In the genomic region with DNA sequence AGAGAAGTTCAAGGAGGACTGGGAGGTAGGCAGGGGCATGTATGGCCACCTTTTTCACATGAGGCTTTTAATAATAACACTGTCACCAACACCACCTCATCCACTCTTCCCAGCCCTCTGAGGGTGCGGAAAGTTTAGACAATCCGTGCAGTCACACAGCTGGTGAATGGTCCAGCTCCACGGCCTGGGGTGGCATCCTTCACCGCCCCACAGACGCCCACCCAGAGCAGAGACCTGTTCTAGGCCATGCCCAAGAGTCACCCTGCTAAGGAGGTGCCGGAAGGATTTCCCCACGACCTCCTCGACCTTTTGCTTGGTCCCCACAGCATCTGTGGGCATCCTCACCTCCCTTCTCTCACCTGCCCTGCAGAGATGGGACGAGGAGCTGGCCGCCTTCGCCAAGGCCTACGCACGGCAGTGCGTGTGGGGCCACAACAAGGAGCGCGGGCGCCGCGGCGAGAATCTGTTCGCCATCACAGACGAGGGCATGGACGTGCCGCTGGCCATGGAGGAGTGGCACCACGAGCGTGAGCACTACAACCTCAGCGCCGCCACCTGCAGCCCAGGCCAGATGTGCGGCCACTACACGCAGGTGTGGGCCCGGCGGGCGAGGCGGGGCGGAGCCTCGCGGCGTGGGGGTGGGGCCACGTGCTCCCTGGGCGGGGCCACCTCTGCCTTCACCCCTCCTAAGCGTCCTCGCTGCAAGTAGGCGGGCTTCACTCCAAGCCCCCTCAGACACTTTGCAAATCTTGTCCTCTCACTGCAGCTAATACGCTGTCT, we compare ENCODE assay signal across 1 cellular context.
TF ChIP-seq lines count a peak whose summit lies in the region.

No MANE protein-coding gene starts in this region.

TF ChIP-seq in WTC11, 78 proteins besides CTCF, POLR2A, EP300 and RAD21 (continued from another document and continues in another):
- TF ChIP-seq, protein P1, sequence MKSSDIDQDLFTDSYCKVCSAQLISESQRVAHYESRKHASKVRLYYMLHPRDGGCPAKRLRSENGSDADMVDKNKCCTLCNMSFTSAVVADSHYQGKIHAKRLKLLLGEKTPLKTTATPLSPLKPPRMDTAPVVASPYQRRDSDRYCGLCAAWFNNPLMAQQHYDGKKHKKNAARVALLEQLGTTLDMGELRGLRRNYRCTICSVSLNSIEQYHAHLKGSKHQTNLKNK (CRISPR knock-in tag; IDR thresholded peaks at IDR 0.05), result no peak
- TF ChIP-seq IRF2 (CRISPR knock-in tag; IDR thresholded peaks at IDR 0.05; ENCODE audit: borderline replicate concordance, low read depth), result no peak
- TF ChIP-seq TEAD1 (CRISPR knock-in tag; IDR thresholded peaks at IDR 0.05), result no peak
- TF ChIP-seq ZBTB21 (CRISPR knock-in tag; IDR thresholded peaks at IDR 0.05; ENCODE audit: borderline replicate concordance), result no peak
- TF ChIP-seq, protein P2, sequence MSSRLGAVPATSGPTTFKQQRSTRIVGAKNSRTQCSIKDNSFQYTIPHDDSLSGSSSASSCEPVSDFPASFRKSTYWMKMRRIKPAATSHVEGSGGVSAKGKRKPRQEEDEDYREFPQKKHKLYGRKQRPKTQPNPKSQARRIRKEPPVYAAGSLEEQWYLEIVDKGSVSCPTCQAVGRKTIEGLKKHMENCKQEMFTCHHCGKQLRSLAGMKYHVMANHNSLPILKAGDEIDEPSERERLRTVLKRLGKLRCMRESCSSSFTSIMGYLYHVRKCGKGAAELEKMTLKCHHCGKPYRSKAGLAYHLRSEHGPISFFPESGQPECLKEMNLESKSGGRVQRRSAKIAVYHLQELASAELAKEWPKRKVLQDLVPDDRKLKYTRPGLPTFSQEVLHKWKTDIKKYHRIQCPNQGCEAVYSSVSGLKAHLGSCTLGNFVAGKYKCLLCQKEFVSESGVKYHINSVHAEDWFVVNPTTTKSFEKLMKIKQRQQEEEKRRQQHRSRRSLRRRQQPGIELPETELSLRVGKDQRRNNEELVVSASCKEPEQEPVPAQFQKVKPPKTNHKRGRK (CRISPR knock-in tag; IDR thresholded peaks at IDR 0.05; ENCODE audit: borderline replicate concordance), result no peak
- no peak for TF ChIP-seq ZNF121 (CRISPR knock-in tag; IDR thresholded peaks at IDR 0.05)
- no peak for TF ChIP-seq CREM (CRISPR knock-in tag; IDR thresholded peaks at IDR 0.05)
- TF ChIP-seq, protein P3, sequence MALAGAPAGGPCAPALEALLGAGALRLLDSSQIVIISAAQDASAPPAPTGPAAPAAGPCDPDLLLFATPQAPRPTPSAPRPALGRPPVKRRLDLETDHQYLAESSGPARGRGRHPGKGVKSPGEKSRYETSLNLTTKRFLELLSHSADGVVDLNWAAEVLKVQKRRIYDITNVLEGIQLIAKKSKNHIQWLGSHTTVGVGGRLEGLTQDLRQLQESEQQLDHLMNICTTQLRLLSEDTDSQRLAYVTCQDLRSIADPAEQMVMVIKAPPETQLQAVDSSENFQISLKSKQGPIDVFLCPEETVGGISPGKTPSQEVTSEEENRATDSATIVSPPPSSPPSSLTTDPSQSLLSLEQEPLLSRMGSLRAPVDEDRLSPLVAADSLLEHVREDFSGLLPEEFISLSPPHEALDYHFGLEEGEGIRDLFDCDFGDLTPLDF (CRISPR knock-in tag; IDR thresholded peaks at IDR 0.05), result no peak
- TF ChIP-seq, protein P4, sequence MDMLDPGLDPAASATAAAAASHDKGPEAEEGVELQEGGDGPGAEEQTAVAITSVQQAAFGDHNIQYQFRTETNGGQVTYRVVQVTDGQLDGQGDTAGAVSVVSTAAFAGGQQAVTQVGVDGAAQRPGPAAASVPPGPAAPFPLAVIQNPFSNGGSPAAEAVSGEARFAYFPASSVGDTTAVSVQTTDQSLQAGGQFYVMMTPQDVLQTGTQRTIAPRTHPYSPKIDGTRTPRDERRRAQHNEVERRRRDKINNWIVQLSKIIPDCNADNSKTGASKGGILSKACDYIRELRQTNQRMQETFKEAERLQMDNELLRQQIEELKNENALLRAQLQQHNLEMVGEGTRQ (CRISPR knock-in tag; IDR thresholded peaks at IDR 0.05), result peak; percentile 84
- TF ChIP-seq JAZF1 (CRISPR knock-in tag; IDR thresholded peaks at IDR 0.05), result no peak
- TF ChIP-seq, protein P5, sequence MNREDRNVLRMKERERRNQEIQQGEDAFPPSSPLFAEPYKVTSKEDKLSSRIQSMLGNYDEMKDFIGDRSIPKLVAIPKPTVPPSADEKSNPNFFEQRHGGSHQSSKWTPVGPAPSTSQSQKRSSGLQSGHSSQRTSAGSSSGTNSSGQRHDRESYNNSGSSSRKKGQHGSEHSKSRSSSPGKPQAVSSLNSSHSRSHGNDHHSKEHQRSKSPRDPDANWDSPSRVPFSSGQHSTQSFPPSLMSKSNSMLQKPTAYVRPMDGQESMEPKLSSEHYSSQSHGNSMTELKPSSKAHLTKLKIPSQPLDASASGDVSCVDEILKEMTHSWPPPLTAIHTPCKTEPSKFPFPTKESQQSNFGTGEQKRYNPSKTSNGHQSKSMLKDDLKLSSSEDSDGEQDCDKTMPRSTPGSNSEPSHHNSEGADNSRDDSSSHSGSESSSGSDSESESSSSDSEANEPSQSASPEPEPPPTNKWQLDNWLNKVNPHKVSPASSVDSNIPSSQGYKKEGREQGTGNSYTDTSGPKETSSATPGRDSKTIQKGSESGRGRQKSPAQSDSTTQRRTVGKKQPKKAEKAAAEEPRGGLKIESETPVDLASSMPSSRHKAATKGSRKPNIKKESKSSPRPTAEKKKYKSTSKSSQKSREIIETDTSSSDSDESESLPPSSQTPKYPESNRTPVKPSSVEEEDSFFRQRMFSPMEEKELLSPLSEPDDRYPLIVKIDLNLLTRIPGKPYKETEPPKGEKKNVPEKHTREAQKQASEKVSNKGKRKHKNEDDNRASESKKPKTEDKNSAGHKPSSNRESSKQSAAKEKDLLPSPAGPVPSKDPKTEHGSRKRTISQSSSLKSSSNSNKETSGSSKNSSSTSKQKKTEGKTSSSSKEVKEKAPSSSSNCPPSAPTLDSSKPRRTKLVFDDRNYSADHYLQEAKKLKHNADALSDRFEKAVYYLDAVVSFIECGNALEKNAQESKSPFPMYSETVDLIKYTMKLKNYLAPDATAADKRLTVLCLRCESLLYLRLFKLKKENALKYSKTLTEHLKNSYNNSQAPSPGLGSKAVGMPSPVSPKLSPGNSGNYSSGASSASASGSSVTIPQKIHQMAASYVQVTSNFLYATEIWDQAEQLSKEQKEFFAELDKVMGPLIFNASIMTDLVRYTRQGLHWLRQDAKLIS (CRISPR knock-in tag; IDR thresholded peaks at IDR 0.05; ENCODE audit: borderline replicate concordance), result no peak
- 0 out of 2 replicates have a peak, but pooled peaks have one; percentile 50 for TF ChIP-seq RELA (CRISPR knock-in tag; IDR thresholded peaks at IDR 0.05; ENCODE audit: borderline replicate concordance)
- TF ChIP-seq, protein P6, sequence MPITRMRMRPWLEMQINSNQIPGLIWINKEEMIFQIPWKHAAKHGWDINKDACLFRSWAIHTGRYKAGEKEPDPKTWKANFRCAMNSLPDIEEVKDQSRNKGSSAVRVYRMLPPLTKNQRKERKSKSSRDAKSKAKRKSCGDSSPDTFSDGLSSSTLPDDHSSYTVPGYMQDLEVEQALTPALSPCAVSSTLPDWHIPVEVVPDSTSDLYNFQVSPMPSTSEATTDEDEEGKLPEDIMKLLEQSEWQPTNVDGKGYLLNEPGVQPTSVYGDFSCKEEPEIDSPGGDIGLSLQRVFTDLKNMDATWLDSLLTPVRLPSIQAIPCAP (CRISPR knock-in tag; IDR thresholded peaks at IDR 0.05), result no peak
- TF ChIP-seq, protein P7, sequence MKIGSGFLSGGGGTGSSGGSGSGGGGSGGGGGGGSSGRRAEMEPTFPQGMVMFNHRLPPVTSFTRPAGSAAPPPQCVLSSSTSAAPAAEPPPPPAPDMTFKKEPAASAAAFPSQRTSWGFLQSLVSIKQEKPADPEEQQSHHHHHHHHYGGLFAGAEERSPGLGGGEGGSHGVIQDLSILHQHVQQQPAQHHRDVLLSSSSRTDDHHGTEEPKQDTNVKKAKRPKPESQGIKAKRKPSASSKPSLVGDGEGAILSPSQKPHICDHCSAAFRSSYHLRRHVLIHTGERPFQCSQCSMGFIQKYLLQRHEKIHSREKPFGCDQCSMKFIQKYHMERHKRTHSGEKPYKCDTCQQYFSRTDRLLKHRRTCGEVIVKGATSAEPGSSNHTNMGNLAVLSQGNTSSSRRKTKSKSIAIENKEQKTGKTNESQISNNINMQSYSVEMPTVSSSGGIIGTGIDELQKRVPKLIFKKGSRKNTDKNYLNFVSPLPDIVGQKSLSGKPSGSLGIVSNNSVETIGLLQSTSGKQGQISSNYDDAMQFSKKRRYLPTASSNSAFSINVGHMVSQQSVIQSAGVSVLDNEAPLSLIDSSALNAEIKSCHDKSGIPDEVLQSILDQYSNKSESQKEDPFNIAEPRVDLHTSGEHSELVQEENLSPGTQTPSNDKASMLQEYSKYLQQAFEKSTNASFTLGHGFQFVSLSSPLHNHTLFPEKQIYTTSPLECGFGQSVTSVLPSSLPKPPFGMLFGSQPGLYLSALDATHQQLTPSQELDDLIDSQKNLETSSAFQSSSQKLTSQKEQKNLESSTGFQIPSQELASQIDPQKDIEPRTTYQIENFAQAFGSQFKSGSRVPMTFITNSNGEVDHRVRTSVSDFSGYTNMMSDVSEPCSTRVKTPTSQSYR (CRISPR knock-in tag; IDR thresholded peaks at IDR 0.05), result no peak
- TF ChIP-seq, protein P8, sequence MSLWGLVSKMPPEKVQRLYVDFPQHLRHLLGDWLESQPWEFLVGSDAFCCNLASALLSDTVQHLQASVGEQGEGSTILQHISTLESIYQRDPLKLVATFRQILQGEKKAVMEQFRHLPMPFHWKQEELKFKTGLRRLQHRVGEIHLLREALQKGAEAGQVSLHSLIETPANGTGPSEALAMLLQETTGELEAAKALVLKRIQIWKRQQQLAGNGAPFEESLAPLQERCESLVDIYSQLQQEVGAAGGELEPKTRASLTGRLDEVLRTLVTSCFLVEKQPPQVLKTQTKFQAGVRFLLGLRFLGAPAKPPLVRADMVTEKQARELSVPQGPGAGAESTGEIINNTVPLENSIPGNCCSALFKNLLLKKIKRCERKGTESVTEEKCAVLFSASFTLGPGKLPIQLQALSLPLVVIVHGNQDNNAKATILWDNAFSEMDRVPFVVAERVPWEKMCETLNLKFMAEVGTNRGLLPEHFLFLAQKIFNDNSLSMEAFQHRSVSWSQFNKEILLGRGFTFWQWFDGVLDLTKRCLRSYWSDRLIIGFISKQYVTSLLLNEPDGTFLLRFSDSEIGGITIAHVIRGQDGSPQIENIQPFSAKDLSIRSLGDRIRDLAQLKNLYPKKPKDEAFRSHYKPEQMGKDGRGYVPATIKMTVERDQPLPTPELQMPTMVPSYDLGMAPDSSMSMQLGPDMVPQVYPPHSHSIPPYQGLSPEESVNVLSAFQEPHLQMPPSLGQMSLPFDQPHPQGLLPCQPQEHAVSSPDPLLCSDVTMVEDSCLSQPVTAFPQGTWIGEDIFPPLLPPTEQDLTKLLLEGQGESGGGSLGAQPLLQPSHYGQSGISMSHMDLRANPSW (CRISPR knock-in tag; conservative IDR thresholded peaks at IDR 0.05; ENCODE audit: low read depth), result no peak
- no peak for TF ChIP-seq TCF7 (CRISPR knock-in tag; IDR thresholded peaks at IDR 0.05; ENCODE audit: low read depth)
- no peak for TF ChIP-seq ZNF317 (CRISPR knock-in tag; IDR thresholded peaks at IDR 0.05; ENCODE audit: borderline replicate concordance, low read depth)
- no peak for TF ChIP-seq SOX15 (CRISPR knock-in tag; IDR thresholded peaks at IDR 0.05)
- TF ChIP-seq SP1 (CRISPR knock-in tag; conservative IDR thresholded peaks at IDR 0.05), result 0 out of 2 replicates have a peak, but pooled peaks have one; percentile 11
- no peak for TF ChIP-seq KAT7 (CRISPR knock-in tag; IDR thresholded peaks at IDR 0.05; ENCODE audit: borderline replicate concordance)
- TF ChIP-seq, protein P9, sequence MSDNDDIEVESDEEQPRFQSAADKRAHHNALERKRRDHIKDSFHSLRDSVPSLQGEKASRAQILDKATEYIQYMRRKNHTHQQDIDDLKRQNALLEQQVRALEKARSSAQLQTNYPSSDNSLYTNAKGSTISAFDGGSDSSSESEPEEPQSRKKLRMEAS (CRISPR knock-in tag; IDR thresholded peaks at IDR 0.05), result 0 out of 2 replicates have a peak, but pooled peaks have one; percentile 40
- TF ChIP-seq ZNF138 (CRISPR knock-in tag; conservative IDR thresholded peaks at IDR 0.05), result no peak
- TF ChIP-seq, protein P10, sequence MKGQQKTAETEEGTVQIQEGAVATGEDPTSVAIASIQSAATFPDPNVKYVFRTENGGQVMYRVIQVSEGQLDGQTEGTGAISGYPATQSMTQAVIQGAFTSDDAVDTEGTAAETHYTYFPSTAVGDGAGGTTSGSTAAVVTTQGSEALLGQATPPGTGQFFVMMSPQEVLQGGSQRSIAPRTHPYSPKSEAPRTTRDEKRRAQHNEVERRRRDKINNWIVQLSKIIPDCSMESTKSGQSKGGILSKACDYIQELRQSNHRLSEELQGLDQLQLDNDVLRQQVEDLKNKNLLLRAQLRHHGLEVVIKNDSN (CRISPR knock-in tag; IDR thresholded peaks at IDR 0.05), result peak; percentile 76
- TF ChIP-seq, protein P11, sequence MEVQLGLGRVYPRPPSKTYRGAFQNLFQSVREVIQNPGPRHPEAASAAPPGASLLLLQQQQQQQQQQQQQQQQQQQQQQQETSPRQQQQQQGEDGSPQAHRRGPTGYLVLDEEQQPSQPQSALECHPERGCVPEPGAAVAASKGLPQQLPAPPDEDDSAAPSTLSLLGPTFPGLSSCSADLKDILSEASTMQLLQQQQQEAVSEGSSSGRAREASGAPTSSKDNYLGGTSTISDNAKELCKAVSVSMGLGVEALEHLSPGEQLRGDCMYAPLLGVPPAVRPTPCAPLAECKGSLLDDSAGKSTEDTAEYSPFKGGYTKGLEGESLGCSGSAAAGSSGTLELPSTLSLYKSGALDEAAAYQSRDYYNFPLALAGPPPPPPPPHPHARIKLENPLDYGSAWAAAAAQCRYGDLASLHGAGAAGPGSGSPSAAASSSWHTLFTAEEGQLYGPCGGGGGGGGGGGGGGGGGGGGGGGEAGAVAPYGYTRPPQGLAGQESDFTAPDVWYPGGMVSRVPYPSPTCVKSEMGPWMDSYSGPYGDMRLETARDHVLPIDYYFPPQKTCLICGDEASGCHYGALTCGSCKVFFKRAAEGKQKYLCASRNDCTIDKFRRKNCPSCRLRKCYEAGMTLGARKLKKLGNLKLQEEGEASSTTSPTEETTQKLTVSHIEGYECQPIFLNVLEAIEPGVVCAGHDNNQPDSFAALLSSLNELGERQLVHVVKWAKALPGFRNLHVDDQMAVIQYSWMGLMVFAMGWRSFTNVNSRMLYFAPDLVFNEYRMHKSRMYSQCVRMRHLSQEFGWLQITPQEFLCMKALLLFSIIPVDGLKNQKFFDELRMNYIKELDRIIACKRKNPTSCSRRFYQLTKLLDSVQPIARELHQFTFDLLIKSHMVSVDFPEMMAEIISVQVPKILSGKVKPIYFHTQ (CRISPR knock-in tag; IDR thresholded peaks at IDR 0.05), result no peak
- TF ChIP-seq, protein P12, sequence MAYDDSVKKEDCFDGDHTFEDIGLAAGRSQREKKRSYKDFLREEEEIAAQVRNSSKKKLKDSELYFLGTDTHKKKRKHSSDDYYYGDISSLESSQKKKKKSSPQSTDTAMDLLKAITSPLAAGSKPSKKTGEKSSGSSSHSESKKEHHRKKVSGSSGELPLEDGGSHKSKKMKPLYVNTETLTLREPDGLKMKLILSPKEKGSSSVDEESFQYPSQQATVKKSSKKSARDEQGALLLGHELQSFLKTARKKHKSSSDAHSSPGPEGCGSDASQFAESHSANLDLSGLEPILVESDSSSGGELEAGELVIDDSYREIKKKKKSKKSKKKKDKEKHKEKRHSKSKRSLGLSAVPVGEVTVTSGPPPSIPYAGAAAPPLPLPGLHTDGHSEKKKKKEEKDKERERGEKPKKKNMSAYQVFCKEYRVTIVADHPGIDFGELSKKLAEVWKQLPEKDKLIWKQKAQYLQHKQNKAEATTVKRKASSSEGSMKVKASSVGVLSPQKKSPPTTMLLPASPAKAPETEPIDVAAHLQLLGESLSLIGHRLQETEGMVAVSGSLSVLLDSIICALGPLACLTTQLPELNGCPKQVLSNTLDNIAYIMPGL (CRISPR knock-in tag; IDR thresholded peaks at IDR 0.05), result 0 out of 2 replicates have a peak, but pooled peaks have one; percentile 45
